In the genomic region with DNA sequence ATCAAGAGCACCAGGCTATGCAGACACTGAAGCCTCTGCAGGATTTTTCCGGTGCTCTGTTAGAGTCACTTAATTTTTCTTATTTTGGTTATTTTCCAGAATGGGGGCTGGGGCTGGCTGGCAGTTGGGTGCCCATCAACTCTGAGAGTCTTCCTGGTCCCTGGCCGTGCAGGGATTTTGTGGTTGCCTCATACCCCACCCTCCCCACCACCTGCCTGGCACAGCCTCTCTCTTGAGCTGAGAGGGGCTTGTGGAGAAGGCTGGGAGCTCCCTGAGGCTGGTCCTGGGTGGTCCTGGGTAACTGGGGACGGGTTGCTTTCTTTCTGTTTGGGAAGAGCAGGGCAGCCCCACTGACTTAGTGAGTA, we compare ENCODE assay signal across 1 cellular context.
TF ChIP-seq lines count a peak whose summit lies in the region.

No MANE protein-coding gene starts in this region.

TF ChIP-seq in WTC11, 78 proteins besides CTCF, POLR2A, EP300 and RAD21 (continued from another document):
- TF ChIP-seq, protein P1, sequence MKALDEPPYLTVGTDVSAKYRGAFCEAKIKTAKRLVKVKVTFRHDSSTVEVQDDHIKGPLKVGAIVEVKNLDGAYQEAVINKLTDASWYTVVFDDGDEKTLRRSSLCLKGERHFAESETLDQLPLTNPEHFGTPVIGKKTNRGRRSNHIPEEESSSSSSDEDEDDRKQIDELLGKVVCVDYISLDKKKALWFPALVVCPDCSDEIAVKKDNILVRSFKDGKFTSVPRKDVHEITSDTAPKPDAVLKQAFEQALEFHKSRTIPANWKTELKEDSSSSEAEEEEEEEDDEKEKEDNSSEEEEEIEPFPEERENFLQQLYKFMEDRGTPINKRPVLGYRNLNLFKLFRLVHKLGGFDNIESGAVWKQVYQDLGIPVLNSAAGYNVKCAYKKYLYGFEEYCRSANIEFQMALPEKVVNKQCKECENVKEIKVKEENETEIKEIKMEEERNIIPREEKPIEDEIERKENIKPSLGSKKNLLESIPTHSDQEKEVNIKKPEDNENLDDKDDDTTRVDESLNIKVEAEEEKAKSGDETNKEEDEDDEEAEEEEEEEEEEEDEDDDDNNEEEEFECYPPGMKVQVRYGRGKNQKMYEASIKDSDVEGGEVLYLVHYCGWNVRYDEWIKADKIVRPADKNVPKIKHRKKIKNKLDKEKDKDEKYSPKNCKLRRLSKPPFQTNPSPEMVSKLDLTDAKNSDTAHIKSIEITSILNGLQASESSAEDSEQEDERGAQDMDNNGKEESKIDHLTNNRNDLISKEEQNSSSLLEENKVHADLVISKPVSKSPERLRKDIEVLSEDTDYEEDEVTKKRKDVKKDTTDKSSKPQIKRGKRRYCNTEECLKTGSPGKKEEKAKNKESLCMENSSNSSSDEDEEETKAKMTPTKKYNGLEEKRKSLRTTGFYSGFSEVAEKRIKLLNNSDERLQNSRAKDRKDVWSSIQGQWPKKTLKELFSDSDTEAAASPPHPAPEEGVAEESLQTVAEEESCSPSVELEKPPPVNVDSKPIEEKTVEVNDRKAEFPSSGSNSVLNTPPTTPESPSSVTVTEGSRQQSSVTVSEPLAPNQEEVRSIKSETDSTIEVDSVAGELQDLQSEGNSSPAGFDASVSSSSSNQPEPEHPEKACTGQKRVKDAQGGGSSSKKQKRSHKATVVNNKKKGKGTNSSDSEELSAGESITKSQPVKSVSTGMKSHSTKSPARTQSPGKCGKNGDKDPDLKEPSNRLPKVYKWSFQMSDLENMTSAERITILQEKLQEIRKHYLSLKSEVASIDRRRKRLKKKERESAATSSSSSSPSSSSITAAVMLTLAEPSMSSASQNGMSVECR (CRISPR knock-in tag; IDR thresholded peaks at IDR 0.05; ENCODE audit: borderline replicate concordance), result no peak
- TF ChIP-seq ZNF317 (CRISPR knock-in tag; IDR thresholded peaks at IDR 0.05; ENCODE audit: borderline replicate concordance, low read depth), result no peak
